Comparison of ENCODE assay signal across 18 cellular contexts in genomic region chr1:43376723-43377235, GRCh38. TPM values are rescaled to one million over a fixed set of nuclear protein-coding genes. Genes with fewer than 3 reads are reported as not detected.
DNase-seq lines count a peak whose midpoint lies in the region; ATAC-seq, FAIRE-seq and TF ChIP-seq lines count a peak whose summit lies in the region.
"Had no signal": no experiment of that assay in that cellular context is flagged by ENCODE, and none has a peak within 500 bp of the region (broad histone marks: within the 10 kb centered on the region; RNA-seq: fewer than 3 reads in every experiment).

No MANE protein-coding gene starts in this region.

- ATAC-seq in mucosa of descending colon, result peak; percentile 42
- no peak for ATAC-seq in gastroesophageal sphincter
- no peak for ATAC-seq in GM21619 (IDR thresholded peaks at IDR 0.05; ENCODE audit: unreplicated experiment)
- ATAC-seq: GM23338, Panc1 had no signal

- H3K4me3 ChIP-seq in epithelial cell of esophagus (ENCODE audit: low read length) (no peak overlapping the region), mucosa of descending colon (no peak overlapping the region), gastroesophageal sphincter (no peak overlapping the region), lower leg skin (ENCODE audit: low read depth, poor library complexity, severe bottlenecking) (no peak overlapping the region)
- H3K4me3 ChIP-seq: GM23338 had no signal

- TF ChIP-seq CTCF in epithelial cell of esophagus (IDR thresholded peaks at IDR 0.05; ENCODE audit: insufficient read depth, low read depth, low read length, missing control alignments) (no peak), mucosa of descending colon (IDR thresholded peaks at IDR 0.05) (no peak), gastroesophageal sphincter (IDR thresholded peaks at IDR 0.05) (no peak), lower leg skin (IDR thresholded peaks at IDR 0.05) (no peak)

- no peaks in the 10 kb centered on the region for H3K27me3 ChIP-seq in gastroesophageal sphincter
- H3K27me3 ChIP-seq: BE2C had no signal

- DNase-seq in DMS53 (lab: John Stamatoyannopoulos, UW), result peak; percentile 21
- no peak for DNase-seq in DMS53 treated with DMSO at 0.1 percent for 48 hours (lab: John Stamatoyannopoulos, UW; ENCODE audit: unreplicated experiment)
- DNase-seq in epithelial cell of esophagus (ENCODE audit: low read depth), result peak; percentile 34
- DNase-seq in mucosa of descending colon, result no peak
- DNase-seq in urothelium cell line (ENCODE audit: low spot score), result no peak
- DNase-seq in lower leg skin (ENCODE audit: low spot score in 2 of 2), result no peak
- DNase-seq: BE2C; CD4-positive, alpha-beta T cell; GF-D8; NCI-H1436; NCI-H2081; NCI-H524 had no signal

- no peaks in the 10 kb centered on the region for H3K9me3 ChIP-seq in mucosa of descending colon
- no peaks in the 10 kb centered on the region for H3K9me3 ChIP-seq in gastroesophageal sphincter
- H3K9me3 ChIP-seq: BE2C had no signal

- TF ChIP-seq EP300 in gastroesophageal sphincter (IDR thresholded peaks at IDR 0.05), result no peak

- WGBS in gastroesophageal sphincter (ENCODE audit: low coverage in 1 of 2), 2 donors, result 88 to 95% methylated on average over 5 to 6 of the region's 7 CpGs
- WGBS in lower leg skin, 2 donors, result 68 to 85% methylated on average over 7 of the region's 7 CpGs

- no peaks in the 10 kb centered on the region for H3K36me3 ChIP-seq in mucosa of descending colon (ENCODE audit: low read depth)
- peaks cover 0 to 36% of the 10 kb centered on the region in 2 donors for H3K36me3 ChIP-seq in gastroesophageal sphincter
- H3K36me3 ChIP-seq: BE2C had no signal

- intact Hi-C loops in mucosa of descending colon (cut with DNase I, micrococcal nuclease), result no loop called here
- intact Hi-C loops in lower leg skin (cut with DNase I; ENCODE audit: low total_unique reads), result no loop called here

- H3K27ac ChIP-seq in gastroesophageal sphincter, result no peak overlapping the region
- H3K27ac ChIP-seq: 22Rv1 had no signal

- H3K4me1 ChIP-seq in mucosa of descending colon (ENCODE audit: low read depth) (no peaks in the 10 kb centered on the region), gastroesophageal sphincter (peaks cover 0 to 9% (median 0%) of the 10 kb centered on the region in 3 donors)
- H3K4me1 ChIP-seq: BE2C had no signal

- peak; percentile 71 for FAIRE-seq in urothelium cell line (lab: Jason Lieb, UNC)
- FAIRE-seq: GM12891 had no signal

- TF ChIP-seq POLR2A in gastroesophageal sphincter (IDR thresholded peaks at IDR 0.05) (no peak), lower leg skin (IDR thresholded peaks at IDR 0.05) (no peak)

RNA-seq across cellular contexts. Expression of gene ELOVL1, which starts 9.0 kb away (rescaled TPM):
- total RNA-seq in mucosa of descending colon, result 100 to 1,000 TPM in 2 of 3 donors, 10 to 100 TPM in 1; 80.0 to 171 (median 104) TPM
- 10 to 100 TPM; 26.3 to 65.0 (median 41.0) TPM for total RNA-seq in gastroesophageal sphincter
- 100 to 1,000 TPM; 359 to 592 (median 401) TPM for total RNA-seq in lower leg skin

RNA-seq across cellular contexts. Expression of gene MED8, which starts 12.8 kb away (rescaled TPM):
- 10 to 100 TPM; 35.8 to 39.6 (median 38.3) TPM for total RNA-seq in mucosa of descending colon
- 10 to 100 TPM; 31.4 to 41.1 (median 33.6) TPM for total RNA-seq in gastroesophageal sphincter
- 10 to 100 TPM; 43.6 to 58.4 (median 50.8) TPM for total RNA-seq in lower leg skin

RNA-seq across cellular contexts. Expression of gene SZT2, which starts 12.9 kb away (rescaled TPM):
- 10 to 100 TPM; 61.7 to 93.6 (median 75.4) TPM for total RNA-seq in mucosa of descending colon
- 10 to 100 TPM; 13.1 to 40.0 (median 35.1) TPM for total RNA-seq in gastroesophageal sphincter
- 10 to 100 TPM; 33.2 to 75.3 (median 42.0) TPM for total RNA-seq in lower leg skin

RNA-seq across cellular contexts. Expression of gene CDC20, which starts 18.0 kb away (rescaled TPM):
- total RNA-seq in mucosa of descending colon (10 to 100 TPM in 1 of 3 donors, 1 to 10 TPM in 2; 5.8 to 44.0 (median 8.5) TPM), gastroesophageal sphincter (under 1 TPM in 3 of 4 donors, not detected in 1; 0.42 to 0.69 (median 0.54) TPM), lower leg skin (10 to 100 TPM in 1 of 4 donors, 1 to 10 TPM in 3; 2.7 to 12.1 (median 6.5) TPM)

RNA-seq across cellular contexts. Expression of gene MPL, which starts 39.2 kb away (rescaled TPM):
- total RNA-seq in mucosa of descending colon (1 to 10 TPM in 1 of 3 donors, under 1 TPM in 1, not detected in 1; 0.81 to 1.0 TPM), gastroesophageal sphincter (1 to 10 TPM in 1 of 4 donors, under 1 TPM in 1, not detected in 2; 0.27 to 1.1 TPM), lower leg skin (under 1 TPM in 1 of 4 donors, not detected in 3; 0.15 TPM)
- total RNA-seq: CD4-positive, alpha-beta T cell; GM23338 had no signal

Comparison
In these comparisons a context has a peak if more than half of its experiments do, and no peak if none do; other contexts are left out.
1. DNase-seq: peak in DMS53 (single experiment) and epithelial cell of esophagus (single experiment); none in DMS53 treated with DMSO at 0.1 percent for 48 hours (single experiment), mucosa of descending colon (0 of 3), urothelium cell line (single experiment) and lower leg skin (0 of 2).